Comparison of ENCODE assay signal across 1 cellular context in the genomic region with DNA sequence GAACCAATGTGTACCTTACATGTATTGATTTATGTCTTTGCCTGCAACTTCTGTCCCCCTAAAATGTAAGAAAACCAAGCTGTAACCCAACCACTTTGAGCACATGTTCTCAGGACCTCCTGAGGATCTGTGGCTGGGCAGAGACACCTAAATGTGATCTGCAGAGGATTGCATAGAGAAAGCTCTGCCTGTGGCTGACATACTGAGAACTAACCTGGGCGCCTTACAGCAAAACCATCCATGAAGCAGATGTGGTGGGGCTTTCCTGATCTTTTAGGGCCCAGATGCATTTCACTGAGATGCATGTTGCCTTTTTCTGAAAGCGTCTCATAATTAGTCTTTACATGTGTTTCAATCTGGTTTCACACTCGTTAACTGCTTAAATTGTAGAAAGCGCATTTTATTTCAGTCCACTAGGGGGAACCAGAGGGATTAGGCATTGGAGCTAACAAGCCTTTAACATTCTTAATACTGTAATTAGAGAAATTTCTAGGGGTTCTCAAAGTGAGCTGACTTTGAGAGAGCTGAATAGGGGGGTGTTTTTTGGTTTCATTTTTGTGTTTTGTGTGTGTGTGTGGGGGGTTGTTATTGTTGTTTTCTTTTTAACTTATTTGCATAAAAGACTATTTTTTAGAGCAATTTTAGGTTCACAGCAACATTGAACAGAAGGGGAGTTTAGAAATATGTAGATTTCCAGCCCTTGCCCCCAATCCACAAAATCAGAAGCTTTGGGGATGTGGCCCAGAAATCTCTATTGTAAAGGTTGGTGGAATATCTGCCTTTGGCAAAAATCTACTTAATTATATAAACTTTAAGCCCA.
TF ChIP-seq lines count a peak whose summit lies in the region.

No MANE protein-coding gene starts in this region.

TF ChIP-seq in HepG2, 621 proteins besides CTCF, POLR2A, EP300 and RAD21 (continued from another document):
- TF ChIP-seq, protein P1, sequence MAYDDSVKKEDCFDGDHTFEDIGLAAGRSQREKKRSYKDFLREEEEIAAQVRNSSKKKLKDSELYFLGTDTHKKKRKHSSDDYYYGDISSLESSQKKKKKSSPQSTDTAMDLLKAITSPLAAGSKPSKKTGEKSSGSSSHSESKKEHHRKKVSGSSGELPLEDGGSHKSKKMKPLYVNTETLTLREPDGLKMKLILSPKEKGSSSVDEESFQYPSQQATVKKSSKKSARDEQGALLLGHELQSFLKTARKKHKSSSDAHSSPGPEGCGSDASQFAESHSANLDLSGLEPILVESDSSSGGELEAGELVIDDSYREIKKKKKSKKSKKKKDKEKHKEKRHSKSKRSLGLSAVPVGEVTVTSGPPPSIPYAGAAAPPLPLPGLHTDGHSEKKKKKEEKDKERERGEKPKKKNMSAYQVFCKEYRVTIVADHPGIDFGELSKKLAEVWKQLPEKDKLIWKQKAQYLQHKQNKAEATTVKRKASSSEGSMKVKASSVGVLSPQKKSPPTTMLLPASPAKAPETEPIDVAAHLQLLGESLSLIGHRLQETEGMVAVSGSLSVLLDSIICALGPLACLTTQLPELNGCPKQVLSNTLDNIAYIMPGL (CRISPR knock-in tag; IDR thresholded peaks at IDR 0.05; ENCODE audit: borderline replicate concordance in 1 of 2, low read depth in 1 of 2) = peak in 1 of 2 experiments; percentile 18; a peak in 1 of 4 replicates
- TF ChIP-seq ZNF879 (CRISPR knock-in tag; IDR thresholded peaks at IDR 0.05) (no peak), MBNL3 (CRISPR knock-in tag; conservative IDR thresholded peaks at IDR 0.05) (no peak)
- TF ChIP-seq, protein P2, sequence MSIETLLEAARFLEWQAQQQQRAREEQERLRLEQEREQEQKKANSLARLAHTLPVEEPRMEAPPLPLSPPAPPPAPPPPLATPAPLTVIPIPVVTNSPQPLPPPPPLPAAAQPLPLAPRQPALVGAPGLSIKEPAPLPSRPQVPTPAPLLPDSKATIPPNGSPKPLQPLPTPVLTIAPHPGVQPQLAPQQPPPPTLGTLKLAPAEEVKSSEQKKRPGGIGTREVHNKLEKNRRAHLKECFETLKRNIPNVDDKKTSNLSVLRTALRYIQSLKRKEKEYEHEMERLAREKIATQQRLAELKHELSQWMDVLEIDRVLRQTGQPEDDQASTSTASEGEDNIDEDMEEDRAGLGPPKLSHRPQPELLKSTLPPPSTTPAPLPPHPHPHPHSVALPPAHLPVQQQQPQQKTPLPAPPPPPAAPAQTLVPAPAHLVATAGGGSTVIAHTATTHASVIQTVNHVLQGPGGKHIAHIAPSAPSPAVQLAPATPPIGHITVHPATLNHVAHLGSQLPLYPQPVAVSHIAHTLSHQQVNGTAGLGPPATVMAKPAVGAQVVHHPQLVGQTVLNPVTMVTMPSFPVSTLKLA (IDR thresholded peaks at IDR 0.05) = no peak
